In the genomic region with DNA sequence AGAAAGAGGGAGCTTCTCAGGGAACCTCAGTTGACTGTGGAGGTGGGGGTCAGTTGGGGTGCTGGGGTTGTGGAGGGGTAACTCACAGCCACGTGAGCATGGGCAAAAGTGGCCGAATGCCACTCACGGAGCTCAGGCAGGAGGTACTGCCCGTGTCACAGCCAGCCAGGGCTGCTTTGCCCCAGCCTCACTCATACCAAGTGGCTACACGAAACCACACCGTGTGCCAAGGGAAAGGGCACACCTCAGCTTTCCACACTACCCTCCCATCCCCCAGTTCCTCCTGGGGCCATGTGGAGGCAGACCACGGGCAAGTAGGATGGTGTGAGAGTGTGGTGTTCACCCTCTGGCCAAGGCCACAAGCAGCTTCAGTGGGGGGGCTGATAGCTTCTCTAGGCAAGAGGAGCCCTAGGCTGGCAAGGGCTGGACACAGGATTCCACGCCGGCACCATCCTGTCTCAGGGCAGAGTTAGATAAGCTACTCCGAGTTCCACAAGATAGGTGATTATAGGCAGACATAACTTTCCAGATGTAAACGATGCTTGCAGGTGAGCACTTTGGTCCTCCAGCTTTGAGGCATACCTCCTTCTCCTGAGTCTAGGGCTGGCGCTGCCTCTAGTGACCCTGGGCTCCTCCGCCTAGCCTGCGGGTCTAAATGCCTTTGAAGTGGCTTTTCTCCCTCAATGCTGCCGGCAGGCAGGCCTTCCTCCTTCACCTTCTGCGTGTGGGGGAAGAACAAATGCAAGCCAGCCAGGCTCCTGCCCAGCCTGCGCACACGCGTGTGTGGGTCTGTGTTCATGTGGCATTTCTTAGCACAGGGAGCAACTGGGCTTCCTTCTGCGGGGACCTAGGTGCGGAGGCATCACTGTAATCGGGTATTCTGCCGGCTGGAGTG, we compare ENCODE assay signal across 1 cellular context.
TF ChIP-seq lines count a peak whose summit lies in the region.

No MANE protein-coding gene starts in this region.

TF ChIP-seq in GM23338, 12 proteins besides CTCF, POLR2A, EP300 and RAD21 (continued from another document):
- TF ChIP-seq CREB1 (CRISPR knock-in tag; IDR thresholded peaks at IDR 0.05; ENCODE audit: low read depth) = no peak
- TF ChIP-seq ZNF114 (CRISPR knock-in tag; IDR thresholded peaks at IDR 0.05) = no peak
- TF ChIP-seq, protein P1, sequence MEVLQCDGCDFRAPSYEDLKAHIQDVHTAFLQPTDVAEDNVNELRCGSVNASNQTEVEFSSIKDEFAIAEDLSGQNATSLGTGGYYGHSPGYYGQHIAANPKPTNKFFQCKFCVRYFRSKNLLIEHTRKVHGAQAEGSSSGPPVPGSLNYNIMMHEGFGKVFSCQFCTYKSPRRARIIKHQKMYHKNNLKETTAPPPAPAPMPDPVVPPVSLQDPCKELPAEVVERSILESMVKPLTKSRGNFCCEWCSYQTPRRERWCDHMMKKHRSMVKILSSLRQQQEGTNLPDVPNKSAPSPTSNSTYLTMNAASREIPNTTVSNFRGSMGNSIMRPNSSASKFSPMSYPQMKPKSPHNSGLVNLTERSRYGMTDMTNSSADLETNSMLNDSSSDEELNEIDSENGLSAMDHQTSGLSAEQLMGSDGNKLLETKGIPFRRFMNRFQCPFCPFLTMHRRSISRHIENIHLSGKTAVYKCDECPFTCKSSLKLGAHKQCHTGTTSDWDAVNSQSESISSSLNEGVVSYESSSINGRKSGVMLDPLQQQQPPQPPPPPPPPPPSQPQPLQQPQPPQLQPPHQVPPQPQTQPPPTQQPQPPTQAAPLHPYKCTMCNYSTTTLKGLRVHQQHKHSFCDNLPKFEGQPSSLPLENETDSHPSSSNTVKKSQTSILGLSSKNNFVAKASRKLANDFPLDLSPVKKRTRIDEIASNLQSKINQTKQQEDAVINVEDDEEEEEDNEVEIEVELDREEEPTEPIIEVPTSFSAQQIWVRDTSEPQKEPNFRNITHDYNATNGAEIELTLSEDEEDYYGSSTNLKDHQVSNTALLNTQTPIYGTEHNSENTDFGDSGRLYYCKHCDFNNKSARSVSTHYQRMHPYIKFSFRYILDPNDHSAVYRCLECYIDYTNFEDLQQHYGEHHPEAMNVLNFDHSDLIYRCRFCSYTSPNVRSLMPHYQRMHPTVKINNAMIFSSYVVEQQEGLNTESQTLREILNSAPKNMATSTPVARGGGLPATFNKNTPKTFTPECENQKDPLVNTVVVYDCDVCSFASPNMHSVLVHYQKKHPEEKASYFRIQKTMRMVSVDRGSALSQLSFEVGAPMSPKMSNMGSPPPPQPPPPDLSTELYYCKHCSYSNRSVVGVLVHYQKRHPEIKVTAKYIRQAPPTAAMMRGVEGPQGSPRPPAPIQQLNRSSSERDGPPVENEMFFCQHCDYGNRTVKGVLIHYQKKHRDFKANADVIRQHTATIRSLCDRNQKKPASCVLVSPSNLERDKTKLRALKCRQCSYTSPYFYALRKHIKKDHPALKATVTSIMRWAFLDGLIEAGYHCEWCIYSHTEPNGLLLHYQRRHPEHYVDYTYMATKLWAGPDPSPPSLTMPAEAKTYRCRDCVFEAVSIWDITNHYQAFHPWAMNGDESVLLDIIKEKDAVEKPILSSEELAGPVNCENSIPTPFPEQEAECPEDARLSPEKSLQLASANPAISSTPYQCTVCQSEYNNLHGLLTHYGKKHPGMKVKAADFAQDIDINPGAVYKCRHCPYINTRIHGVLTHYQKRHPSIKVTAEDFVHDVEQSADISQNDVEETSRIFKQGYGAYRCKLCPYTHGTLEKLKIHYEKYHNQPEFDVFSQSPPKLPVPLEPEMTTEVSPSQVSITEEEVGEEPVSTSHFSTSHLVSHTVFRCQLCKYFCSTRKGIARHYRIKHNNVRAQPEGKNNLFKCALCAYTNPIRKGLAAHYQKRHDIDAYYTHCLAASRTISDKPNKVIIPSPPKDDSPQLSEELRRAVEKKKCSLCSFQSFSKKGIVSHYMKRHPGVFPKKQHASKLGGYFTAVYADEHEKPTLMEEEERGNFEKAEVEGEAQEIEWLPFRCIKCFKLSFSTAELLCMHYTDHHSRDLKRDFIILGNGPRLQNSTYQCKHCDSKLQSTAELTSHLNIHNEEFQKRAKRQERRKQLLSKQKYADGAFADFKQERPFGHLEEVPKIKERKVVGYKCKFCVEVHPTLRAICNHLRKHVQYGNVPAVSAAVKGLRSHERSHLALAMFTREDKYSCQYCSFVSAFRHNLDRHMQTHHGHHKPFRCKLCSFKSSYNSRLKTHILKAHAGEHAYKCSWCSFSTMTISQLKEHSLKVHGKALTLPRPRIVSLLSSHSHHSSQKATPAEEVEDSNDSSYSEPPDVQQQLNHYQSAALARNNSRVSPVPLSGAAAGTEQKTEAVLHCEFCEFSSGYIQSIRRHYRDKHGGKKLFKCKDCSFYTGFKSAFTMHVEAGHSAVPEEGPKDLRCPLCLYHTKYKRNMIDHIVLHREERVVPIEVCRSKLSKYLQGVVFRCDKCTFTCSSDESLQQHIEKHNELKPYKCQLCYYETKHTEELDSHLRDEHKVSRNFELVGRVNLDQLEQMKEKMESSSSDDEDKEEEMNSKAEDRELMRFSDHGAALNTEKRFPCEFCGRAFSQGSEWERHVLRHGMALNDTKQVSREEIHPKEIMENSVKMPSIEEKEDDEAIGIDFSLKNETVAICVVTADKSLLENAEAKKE (CRISPR knock-in tag; IDR thresholded peaks at IDR 0.05) = no peak
- no peak for TF ChIP-seq EZH2 (IDR thresholded peaks at IDR 0.05; ENCODE audit: low read depth, unreplicated experiment)
